In genomic region chr1:27503961-27504587, GRCh38 we compare ENCODE assay signal across 10 cellular contexts. TPM values are rescaled to one million over a fixed set of nuclear protein-coding genes. Genes with fewer than 3 reads are reported as not detected.
DNase-seq lines count a peak whose midpoint lies in the region; ATAC-seq, FAIRE-seq and TF ChIP-seq lines count a peak whose summit lies in the region.
"Had no signal": no experiment of that assay in that cellular context is flagged by ENCODE, and none has a peak within 500 bp of the region (broad histone marks: within the 10 kb centered on the region; RNA-seq: fewer than 3 reads in every experiment).

No MANE protein-coding gene starts in this region.

- TF ChIP-seq CTCF in heart right ventricle (IDR thresholded peaks at IDR 0.05) (no peak), PC-9 (conservative IDR thresholded peaks at IDR 0.05) (no peak)

- H3K9ac ChIP-seq in adipocyte (ENCODE audit: low read length): peak overlapping the region; percentile 95

- CTCF ChIA-PET in PC-9 (lab: Charles Lee): interaction anchor here (0.6 kb wide), 1 partner anchor 53 kb away, joined by 3 read pairs; no protein-coding TSS in a partner anchor

- peak in 7 of 8 donors; percentile 1 to 23 (median 14) for ATAC-seq in heart right ventricle
- ATAC-seq in GM18511 (IDR thresholded peaks at IDR 0.05; ENCODE audit: unreplicated experiment): no peak
- no peak for ATAC-seq in HG03025 (IDR thresholded peaks at IDR 0.05; ENCODE audit: low FRiP score, unreplicated experiment)
- ATAC-seq: PC-3 had no signal

- POLR2A ChIA-PET in PC-9 (lab: Charles Lee; ENCODE audit: unreplicated experiment): no interaction called here

- FAIRE-seq in A204.1 (lab: Jason Lieb, UNC): peak; percentile 95
- FAIRE-seq: endometrium had no signal

- intact Hi-C loops in heart right ventricle (cut with DNase I): loop anchor here in 2 of 10 donors (2.0 to 10.0 kb wide), 3 partner anchors 13 to 101 kb away; partner anchors contain the start of genes AHDC1 (in 2 of the 2) and WASF2 (in 1 of the 2)
- intact Hi-C loops in PC-9 (cut with micrococcal nuclease; ENCODE audit: unreplicated experiment): no loop called here

- H3K4me2 ChIP-seq in PC-9: no peak overlapping the region

- H3K9me2 ChIP-seq in PC-9 (ENCODE audit: insufficient read depth): no peaks in the 10 kb centered on the region

- DNase-seq in adipocyte (ENCODE audit: low read depth) (no peak), heart right ventricle (no peak), pons (ENCODE audit: low spot score) (peak; percentile 62), NOMO-1 (lab: John Stamatoyannopoulos, UW; ENCODE audit: unreplicated experiment in 2 of 2) (no peak), PC-9 (no peak)
- DNase-seq: PC-3 had no signal

- WGBS in heart right ventricle, 2 donors: 12 to 14% methylated on average over 12 of the region's 12 CpGs

- H3K36me3 ChIP-seq in adipocyte (ENCODE audit: control insufficient read depth, insufficient read depth, low read length, severe bottlenecking): no peaks in the 10 kb centered on the region
- H3K36me3 ChIP-seq in heart right ventricle: no peaks in the 10 kb centered on the region
- no peaks in the 10 kb centered on the region for H3K36me3 ChIP-seq in PC-9 (ENCODE audit: low read depth)

- no peaks in the 10 kb centered on the region; the same call in 1 of the 2 replicates for H3F3A ChIP-seq in PC-9 (ENCODE audit: insufficient read depth, low read depth)

- no peak overlapping the region for H2AFZ ChIP-seq in PC-9

- no peaks in the 10 kb centered on the region for H3K79me2 ChIP-seq in PC-9 (ENCODE audit: low read depth)

- no peaks in the 10 kb centered on the region for H4K20me1 ChIP-seq in PC-9 (ENCODE audit: insufficient read depth)

- H3K27ac ChIP-seq in heart right ventricle (peak overlapping the region; percentile 88 to 99 (median 97)), PC-9 (no peak overlapping the region)

- BruUV-seq in PC-9 (replicated peaks; lab: Mats Ljungman, UMichigan): no TSS peak

- H3K4me1 ChIP-seq in adipocyte (ENCODE audit: control insufficient read depth, insufficient read depth, low read length): peaks cover 26% of the 10 kb centered on the region
- peaks cover 20 to 38% (median 28%) of the 10 kb centered on the region in 9 donors for H3K4me1 ChIP-seq in heart right ventricle
- H3K4me1 ChIP-seq in PC-9 (replicated peaks; ENCODE audit: insufficient read depth): no peaks in the 10 kb centered on the region

- H3K9me3 ChIP-seq in adipocyte (ENCODE audit: control insufficient read depth, low read length) (no peaks in the 10 kb centered on the region), heart right ventricle (no peaks in the 10 kb centered on the region), PC-9 (ENCODE audit: insufficient read depth, low read depth) (no peaks in the 10 kb centered on the region)

- no peaks in the 10 kb centered on the region for H3K27me3 ChIP-seq in adipocyte (replicated peaks; ENCODE audit: control insufficient read depth, insufficient read depth, low read length)
- no peaks in the 10 kb centered on the region for H3K27me3 ChIP-seq in heart right ventricle
- no peaks in the 10 kb centered on the region for H3K27me3 ChIP-seq in PC-9 (ENCODE audit: insufficient read depth, low read depth)

- H3K4me3 ChIP-seq in adipocyte (ENCODE audit: low read length) (peak overlapping the region; percentile 69), heart right ventricle (peak overlapping the region in 9 of 10 donors; percentile 14 to 43 (median 30)), PC-9 (no peak overlapping the region)

RNA-seq across cellular contexts. Expression of gene WASF2, which starts 14.1 kb away (rescaled TPM):
- total RNA-seq in heart right ventricle: 10 to 100 TPM; 41.2 to 75.4 (median 52.0) TPM
- 10 to 100 TPM; 19.6 to 24.8 TPM for polyA plus RNA-seq in heart right ventricle
- total RNA-seq in PC-9 (2021): 96.5 and 134 TPM in 2 replicates

Comparison
In these comparisons a context has a peak if more than half of its experiments do, and no peak if none do; other contexts are left out.
1. ATAC-seq: peak in heart right ventricle (7 of 8); none in GM18511 (single experiment) and HG03025 (single experiment).